23 cellular contexts compared by ENCODE assay signal in genomic region chr5:11164456-11165286, GRCh38.
"Had no signal": no experiment of that assay in that cellular context is flagged by ENCODE, and none has a peak within 500 bp of the region (broad histone marks: within the 10 kb centered on the region; RNA-seq: fewer than 3 reads in every experiment).

No MANE protein-coding gene starts in this region.

- ATAC-seq: activated CD8-positive, alpha-beta T cell treated with anti-CD3 and anti-CD28 coated beads, Interleukin-2, amount 10 ng/mL, durations not matched to agents 7 days and 5 days; body of pancreas; effector memory CD8-positive, alpha-beta T cell; gastroesophageal sphincter; left ventricle myocardium superior; psoas muscle; WTC11 had no signal

- DNase-seq: activated CD4-positive, alpha-beta T cell treated with anti-CD3 and anti-CD28 coated beads for 4 hours; activated CD8-positive, alpha-beta memory T cell treated with anti-CD3 and anti-CD28 coated beads, Interleukin-2, amount 50 U/mL, for 4 hours; activated CD8-positive, alpha-beta T cell treated with anti-CD3 and anti-CD28 coated beads, Interleukin-2, amount 10 ng/mL, durations not matched to agents 7 days and 5 days; activated gamma-delta T cell; activated T-cell treated with anti-CD3 and anti-CD28 coated beads, Interleukin-2, amount 50 U/mL, for 48 hours; amniotic stem cell; body of pancreas; effector memory CD8-positive, alpha-beta T cell; kidney; left ventricle myocardium superior; mesendoderm; psoas muscle; sigmoid colon; stimulated activated CD4-positive, alpha-beta T cell treated with anti-CD3 and anti-CD28 coated beads, Interleukin-1b, Interleukin-23, amount 100 ng/mL, for 48 hours; stomach; SW 1271; thyroid gland had no signal

- H3K36me3 Mint-ChIP-seq: activated naive CD8-positive, alpha-beta T cell; WTC11 had no signal

- FAIRE-seq: kidney, TTC549 had no signal

- H3K27ac ChIP-seq: body of pancreas, gastroesophageal sphincter, psoas muscle, sigmoid colon, stomach, thyroid gland had no signal

- H3K4me3 Mint-ChIP-seq: activated CD8-positive, alpha-beta T cell treated with anti-CD3 and anti-CD28 coated beads, Interleukin-2, amount 10 ng/mL, durations not matched to agents 7 days and 5 days; activated naive CD8-positive, alpha-beta T cell; central memory CD8-positive, alpha-beta T cell; effector memory CD8-positive, alpha-beta T cell; nephron; WTC11 had no signal

- H3K27ac Mint-ChIP-seq: activated CD8-positive, alpha-beta T cell treated with anti-CD3 and anti-CD28 coated beads, Interleukin-2, amount 10 ng/mL, durations not matched to agents 7 days and 5 days; activated naive CD8-positive, alpha-beta T cell; effector memory CD8-positive, alpha-beta T cell; nephron; WTC11 had no signal

- H3K4me1 Mint-ChIP-seq: central memory CD8-positive, alpha-beta T cell; WTC11 had no signal

- H3K9me3 Mint-ChIP-seq: central memory CD8-positive, alpha-beta T cell; nephron had no signal

- H3K27me3 Mint-ChIP-seq: central memory CD8-positive, alpha-beta T cell; effector memory CD8-positive, alpha-beta T cell had no signal
